ENCODE assay signal across 23 cellular contexts in genomic region chr1:184088037-184088436, GRCh38. TPM values are rescaled to one million over a fixed set of nuclear protein-coding genes. Genes with fewer than 3 reads are reported as not detected.
A peak's percentile ranks its signal among the peaks of the same experiment; 100 is the strongest.
DNase-seq lines count a peak whose midpoint lies in the region; ATAC-seq, FAIRE-seq and TF ChIP-seq lines count a peak whose summit lies in the region.
"Had no signal": no experiment of that assay in that cellular context is flagged by ENCODE, and none has a peak within 500 bp of the region (broad histone marks: within the 10 kb centered on the region; RNA-seq: fewer than 3 reads in every experiment).

No MANE protein-coding gene starts in this region.

- H3K27ac Mint-ChIP-seq in GM23338: no peak overlapping the region
- H3K27ac Mint-ChIP-seq: CD14-positive monocyte; CD4-positive, alpha-beta T cell; CD8-positive, alpha-beta memory T cell had no signal

- H3F3A ChIP-seq in GM23338 (replicated peaks; ENCODE audit: low read depth): no peaks in the 10 kb centered on the region

- ATAC-seq in GM23338 (peak; percentile 26; the same call in 2 of the 3 replicates), K562 (peak; percentile 96), HG03469 (IDR thresholded peaks at IDR 0.05; ENCODE audit: unreplicated experiment) (no peak)
- ATAC-seq: A549, HCT116 had no signal

- no peak overlapping the region for H2AFZ ChIP-seq in GM23338
- 0 out of 2 replicates have a peak overlapping the region, but pooled peaks have one; percentile 25 for H2AFZ ChIP-seq in K562 (ENCODE audit: low read depth, low read length)

- H2BK15ac ChIP-seq in mesendoderm (replicated peaks; ENCODE audit: low read depth): no peak overlapping the region

- H3K27ac ChIP-seq in GM23338 (ENCODE audit: low read depth) (no peak overlapping the region), K562 (ENCODE audit: extremely low read depth, low read depth, low read length) (no peak overlapping the region), mesendoderm (ENCODE audit: low read depth, low read length) (no peak overlapping the region)
- H3K27ac ChIP-seq: 22Rv1; A549; BLaER1 treated with 17β-estradiol and CSF1 and Interleukin-3, amounts not matched to agents 10 nM and 100 nM had no signal

- no peak overlapping the region for H4K5ac ChIP-seq in mesendoderm (ENCODE audit: low read length)

- no peak overlapping the region for H4K8ac ChIP-seq in mesendoderm (ENCODE audit: low read depth, low read length)

- no peaks in the 10 kb centered on the region for H3K79me2 ChIP-seq in GM23338 (replicated peaks; ENCODE audit: insufficient read depth)
- H3K79me2 ChIP-seq in K562 (ENCODE audit: control insufficient read depth, insufficient read depth, low read length): no peaks in the 10 kb centered on the region
- no peaks in the 10 kb centered on the region for H3K79me2 ChIP-seq in mesendoderm (ENCODE audit: control insufficient read depth, insufficient read depth, low read length)

- intact Hi-C loops in K562 (cut with micrococcal nuclease): no loop called here

- in situ Hi-C loops in K562 (cut with MboI): loop anchor here (25.0 kb wide), 1 partner anchor 574 kb away; no protein-coding TSS in a partner anchor

- H3K9ac ChIP-seq in K562 (ENCODE audit: insufficient read depth in 1 of 2, low read depth in 2 of 2, low read length in 2 of 2) (peak overlapping the region in 1 of 2 experiments; percentile 22; a peak in 1 of 4 replicates), mesendoderm (ENCODE audit: low read length) (no peak overlapping the region)
- H3K9ac ChIP-seq: BLaER1 treated with 17β-estradiol and CSF1 and Interleukin-3, amounts not matched to agents 10 nM and 100 nM had no signal

- H3K9me2 ChIP-seq in GM23338 (ENCODE audit: insufficient read depth): peaks cover 3% of the 10 kb centered on the region; the same call in 1 of the 2 replicates

- TF ChIP-seq RAD21 in K562 (CRISPR knock-in tag; conservative IDR thresholded peaks at IDR 0.05 in 1 of 2, IDR thresholded peaks at IDR 0.05 in 1 of 2): no peak

- H3K9me3 Mint-ChIP-seq in GM23338: no peaks in the 10 kb centered on the region
- H3K9me3 Mint-ChIP-seq: CD4-positive, alpha-beta T cell; CD8-positive, alpha-beta memory T cell had no signal

- no peak overlapping the region for H2BK120ac ChIP-seq in mesendoderm (ENCODE audit: low read depth, low read length)

- no peak overlapping the region for H3K18ac ChIP-seq in mesendoderm (ENCODE audit: low read length)

- H3K27me3 ChIP-seq in GM23338 (ENCODE audit: insufficient read depth) (no peaks in the 10 kb centered on the region), K562 (ENCODE audit: control insufficient read depth in 2 of 2, insufficient read depth in 2 of 2, low read length in 2 of 2) (no peaks in the 10 kb centered on the region), mesendoderm (ENCODE audit: insufficient read depth, low read length, poor library complexity) (no peaks in the 10 kb centered on the region)
- H3K27me3 ChIP-seq: BE2C; BLaER1 treated with 17β-estradiol and CSF1 and Interleukin-3, amounts not matched to agents 10 nM and 100 nM had no signal

- TF ChIP-seq CTCF in GM23338 (conservative IDR thresholded peaks at IDR 0.05; ENCODE audit: low read depth in 2 of 2): no peak
- TF ChIP-seq CTCF in K562 (IDR thresholded peaks at IDR 0.05 in 2 of 3, conservative IDR thresholded peaks at IDR 0.05 in 1 of 3; ENCODE audit: insufficient read depth in 2 of 3, low read depth in 1 of 3, low read length in 3 of 3): no peak

- POLR2A ChIA-PET in K562 (lab: Yijun Ruan, JAX): interaction anchor here (0.5 to 1.4 kb wide), 6 partner anchors 11 to 516 kb away, joined by 3 read pairs; partner anchors contain the start of gene TSEN15

- no TSS peak for BruUV-seq in K562 (replicated peaks; lab: Mats Ljungman, UMichigan)

- no peak overlapping the region for H2BK5ac ChIP-seq in mesendoderm (ENCODE audit: low read length)

- CTCF ChIA-PET in K562 (lab: Yijun Ruan, JAX; ENCODE audit: low intra/inter-chr PET ratio): interaction anchor here (0.6 kb wide), 1 partner anchor 18 kb away, joined by 3 read pairs; no protein-coding TSS in a partner anchor

- no peak for FAIRE-seq in K562 (lab: Jason Lieb, UNC)
- FAIRE-seq: A549, D721Med, G401.6, GM12892, H1 had no signal

- no peaks in the 10 kb centered on the region for H3K9me3 ChIP-seq in K562 (replicated peaks; ENCODE audit: control insufficient read depth, insufficient read depth, low read depth, low read length)
- H3K9me3 ChIP-seq: A549, BE2C had no signal

- no peak for TF ChIP-seq POLR2A in K562 (conservative IDR thresholded peaks at IDR 0.05)

- H3K23ac ChIP-seq in mesendoderm (ENCODE audit: low read length): no peak overlapping the region

- H3K4me3 ChIP-seq in GM23338: no peak overlapping the region
- H3K4me3 ChIP-seq in K562: no peak overlapping the region
- no peak overlapping the region for H3K4me3 ChIP-seq in mesendoderm (ENCODE audit: low read length)
- H3K4me3 ChIP-seq: A549; BLaER1 treated with 17β-estradiol and CSF1 and Interleukin-3, amounts not matched to agents 10 nM and 100 nM had no signal

- H3K36me3 ChIP-seq in GM23338 (ENCODE audit: insufficient read depth): no peaks in the 10 kb centered on the region
- no peaks in the 10 kb centered on the region for H3K36me3 ChIP-seq in K562 (ENCODE audit: control insufficient read depth, insufficient read depth, low read length)
- no peaks in the 10 kb centered on the region for H3K36me3 ChIP-seq in mesendoderm (ENCODE audit: control insufficient read depth, insufficient read depth, low read length)
- H3K36me3 ChIP-seq: BE2C had no signal

- 4% methylated on average over 8 of the region's 8 CpGs for whole genome bisulfite sequencing in K562 (ENCODE audit: insufficient coverage, low coverage, missing lambda C conversion rate)
- WGBS in mesendoderm (ENCODE audit: extremely low coverage, insufficient coverage, low lambda C conversion rate): no CpG with 5 or more reads among the region's 8 CpGs

- H3K4me1 ChIP-seq in GM23338 (ENCODE audit: insufficient read depth) (no peaks in the 10 kb centered on the region), K562 (replicated peaks in 1 of 2; ENCODE audit: control insufficient read depth in 2 of 2, insufficient read depth in 2 of 2, low read length in 2 of 2) (no peaks in the 10 kb centered on the region), mesendoderm (ENCODE audit: control insufficient read depth, low read depth, low read length) (no peaks in the 10 kb centered on the region)
- H3K4me1 ChIP-seq: A549, BE2C had no signal

- H3K79me1 ChIP-seq in mesendoderm (ENCODE audit: low read length): no peaks in the 10 kb centered on the region

- H3K9me1 ChIP-seq in K562 (ENCODE audit: control insufficient read depth, insufficient read depth, low read length): no peaks in the 10 kb centered on the region

- H3K36me3 Mint-ChIP-seq in GM23338 (ENCODE audit: low read depth): peaks cover 4% of the 10 kb centered on the region; the same call in 1 of the 3 replicates

- H3K56ac ChIP-seq in mesendoderm (ENCODE audit: low read length): no peak overlapping the region

- no peak for TF ChIP-seq EP300 in K562 (IDR thresholded peaks at IDR 0.05; ENCODE audit: low read length)

- H3K4ac ChIP-seq in mesendoderm (ENCODE audit: low read depth, low read length): no peak overlapping the region

- no peak overlapping the region for H3K4me2 ChIP-seq in GM23338
- H3K4me2 ChIP-seq in K562 (ENCODE audit: insufficient read depth, low read length): no peak overlapping the region
- no peak overlapping the region for H3K4me2 ChIP-seq in mesendoderm (ENCODE audit: low read length)
- H3K4me2 ChIP-seq: A549; BLaER1 treated with 17β-estradiol and CSF1 and Interleukin-3, amounts not matched to agents 10 nM and 100 nM had no signal

- H2AK5ac ChIP-seq in mesendoderm (ENCODE audit: low read length): no peak overlapping the region

- no peak overlapping the region for H3K4me3 Mint-ChIP-seq in GM23338
- H3K4me3 Mint-ChIP-seq: CD14-positive monocyte; CD4-positive, alpha-beta T cell; CD8-positive, alpha-beta memory T cell had no signal

- peaks cover 5% of the 10 kb centered on the region; the same call in 1 of the 3 replicates for H3K4me1 Mint-ChIP-seq in GM23338
- H3K4me1 Mint-ChIP-seq: CD14-positive monocyte; CD8-positive, alpha-beta memory T cell had no signal

- peak; percentile 13 for DNase-seq in GM23338 (ENCODE audit: low spot score)
- DNase-seq in K562 (ENCODE audit: extremely low read depth in 1 of 4, low spot score in 3 of 4): peak in 2 of 4 experiments; percentile 23 to 29
- DNase-seq in mesendoderm: peak; percentile 10
- no peak for DNase-seq in iPS-NIHi11 (ENCODE audit: low spot score)
- no peak for DNase-seq in DMS153 treated with DMSO at 0.1 percent for 48 hours (lab: John Stamatoyannopoulos, UW; ENCODE audit: unreplicated experiment)
- DNase-seq: ACHN; AML-193; BE2C; CD4-positive, alpha-beta T cell; CD8-positive, alpha-beta memory T cell; DMS 273 treated with DMSO at 0.1 percent for 48 hours; DMS79 treated with DMSO at 0.1 percent for 48 hours; H7 had no signal

- peaks cover 3% of the 10 kb centered on the region for H3K27me3 Mint-ChIP-seq in GM23338 (ENCODE audit: insufficient read depth, low read depth, poor library complexity)
- H3K27me3 Mint-ChIP-seq: CD4-positive, alpha-beta T cell; CD8-positive, alpha-beta memory T cell had no signal

- H4K20me1 ChIP-seq in GM23338 (replicated peaks; ENCODE audit: insufficient read depth) (no peaks in the 10 kb centered on the region), K562 (replicated peaks; ENCODE audit: control insufficient read depth, insufficient read depth, low read length) (no peaks in the 10 kb centered on the region)
- H4K20me1 ChIP-seq: BLaER1 treated with 17β-estradiol and CSF1 and Interleukin-3, amounts not matched to agents 10 nM and 100 nM had no signal

RNA-seq across cellular contexts. Expression of gene TSEN15, which starts 36.5 kb away (rescaled TPM):
- 55.8 and 61.0 TPM in 2 replicates for total RNA-seq in GM23338 (2014; rRNA removed; shearing (Covaris generic))
- 51.6 and 55.8 TPM in 2 replicates for polyA plus RNA-seq in GM23338 (2016; fragmentation: Nextera tagmentation; extraction: Ambion mirVana)
- 40.1 and 121 TPM in 2 replicates for total RNA-seq in K562 (2011; cell fraction: chromatin; rRNA removed; ENCODE audit: low replicate concordance)
- total RNA-seq in K562 (2011; cell fraction: nucleolus; rRNA removed): 27.5 and 40.1 TPM in 2 replicates
- total RNA-seq in K562 (2011; cell fraction: nucleoplasm; rRNA removed): 71.9 and 122 TPM in 2 replicates
- 82.8 and 83.9 TPM in 2 replicates for total RNA-seq in K562 (2014; rRNA removed)
- total RNA-seq in K562 (2014; rRNA removed; fragmentation: Illumina TruSeq; extraction: Trizol): 121 and 146 TPM in 2 replicates
- 83.2 and 92.8 TPM in 2 replicates for total RNA-seq in K562 (2015; rRNA removed; fragmentation: Illumina TruSeq; extraction: Trizol)
- 81.9 and 86.4 TPM in 2 replicates for total RNA-seq in K562 (2021)
- 97.1 and 108 TPM in 2 replicates for polyA plus RNA-seq in K562 (2011; rRNA removed)
- 28.9 and 65.9 TPM in 2 replicates for polyA plus RNA-seq in K562 (2011; cell fraction: cytosol; rRNA removed)
- polyA plus RNA-seq in K562 (2011; cell fraction: nucleus; rRNA removed): 65.9 and 104 TPM in 2 replicates
- polyA plus RNA-seq in K562 (2012): 56.9 and 143 TPM in 2 replicates
- 106 and 118 TPM in 2 replicates for polyA plus RNA-seq in K562 (2014; fragmentation: Illumina TruSeq; extraction: Trizol)
- 10 to 100 TPM; 25.6 to 36.1 TPM for polyA plus RNA-seq in K562 (2014; fragmentation: Nextera tagmentation; extraction: Ambion mirVana)
- polyA plus RNA-seq in K562 (2014; rRNA removed): 91.3 and 104 TPM in 2 replicates
- polyA minus RNA-seq in K562 (2011; rRNA and poly(A)+ RNA removed): 87.9 and 108 TPM in 2 replicates
- 43.4 and 50.1 TPM in 2 replicates for polyA minus RNA-seq in K562 (2011; cell fraction: cytosol; rRNA and poly(A)+ RNA removed)
- 69.7 and 127 TPM in 2 replicates for polyA minus RNA-seq in K562 (2011; cell fraction: nucleus; rRNA and poly(A)+ RNA removed)
- 41.5 TPM for polyA plus RNA-seq in mesendoderm (2013, experiment 1 of 2)
- 40.8 TPM for polyA plus RNA-seq in mesendoderm (2013, experiment 2 of 2)

RNA-seq across cellular contexts. Expression of gene COLGALT2, which starts 50.5 kb away (rescaled TPM):
- total RNA-seq in GM23338 (2014; rRNA removed; shearing (Covaris generic)): 4.3 and 7.1 TPM in 2 replicates
- polyA plus RNA-seq in GM23338 (2016; fragmentation: Nextera tagmentation; extraction: Ambion mirVana): 1.5 and 1.6 TPM in 2 replicates
- total RNA-seq in K562 (2011; cell fraction: chromatin; rRNA removed; ENCODE audit: low replicate concordance): 26.9 and 36.6 TPM in 2 replicates
- total RNA-seq in K562 (2011; cell fraction: nucleolus; rRNA removed): 22.2 TPM in 2 replicates
- total RNA-seq in K562 (2011; cell fraction: nucleoplasm; rRNA removed): 33.3 and 42.1 TPM in 2 replicates
- total RNA-seq in K562 (2014; rRNA removed): 18.8 and 19.1 TPM in 2 replicates
- total RNA-seq in K562 (2014; rRNA removed; fragmentation: Illumina TruSeq; extraction: Trizol): 19.2 and 23.0 TPM in 2 replicates
- 11.3 and 11.6 TPM in 2 replicates for total RNA-seq in K562 (2015; rRNA removed; fragmentation: Illumina TruSeq; extraction: Trizol)
- total RNA-seq in K562 (2021): 23.2 and 29.1 TPM in 2 replicates
- polyA plus RNA-seq in K562 (2011; rRNA removed): 7.4 and 9.3 TPM in 2 replicates
- polyA plus RNA-seq in K562 (2011; cell fraction: cytosol; rRNA removed): 8.1 and 8.2 TPM in 2 replicates
- polyA plus RNA-seq in K562 (2011; cell fraction: nucleus; rRNA removed): 36.5 and 59.0 TPM in 2 replicates
- 16.0 and 73.3 TPM in 2 replicates for polyA plus RNA-seq in K562 (2012)
- 29.3 and 32.1 TPM in 2 replicates for polyA plus RNA-seq in K562 (2014; fragmentation: Illumina TruSeq; extraction: Trizol)
- polyA plus RNA-seq in K562 (2014; fragmentation: Nextera tagmentation; extraction: Ambion mirVana): 10 to 100 TPM; 12.1 to 22.4 TPM
- 15.8 and 18.5 TPM in 2 replicates for polyA plus RNA-seq in K562 (2014; rRNA removed)
- polyA minus RNA-seq in K562 (2011; rRNA and poly(A)+ RNA removed): 9.9 and 12.4 TPM in 2 replicates
- 8.8 and 9.0 TPM in 2 replicates for polyA minus RNA-seq in K562 (2011; cell fraction: cytosol; rRNA and poly(A)+ RNA removed)
- polyA minus RNA-seq in K562 (2011; cell fraction: nucleus; rRNA and poly(A)+ RNA removed): 21.8 and 22.5 TPM in 2 replicates
- 5.5 TPM for polyA plus RNA-seq in mesendoderm (2013, experiment 1 of 2)
- polyA plus RNA-seq in mesendoderm (2013, experiment 2 of 2): 5.7 TPM
- polyA plus RNA-seq: CD14-positive monocyte had no signal

Comparison
In these comparisons a context has a peak if more than half of its experiments do, and no peak if none do; other contexts are left out.
1. DNase-seq: peak in GM23338 (single experiment) and mesendoderm (single experiment); none in iPS-NIHi11 (single experiment) and DMS153 treated with DMSO at 0.1 percent for 48 hours (single experiment).